Comparison of ENCODE assay signal across 1 cellular context in the genomic region with DNA sequence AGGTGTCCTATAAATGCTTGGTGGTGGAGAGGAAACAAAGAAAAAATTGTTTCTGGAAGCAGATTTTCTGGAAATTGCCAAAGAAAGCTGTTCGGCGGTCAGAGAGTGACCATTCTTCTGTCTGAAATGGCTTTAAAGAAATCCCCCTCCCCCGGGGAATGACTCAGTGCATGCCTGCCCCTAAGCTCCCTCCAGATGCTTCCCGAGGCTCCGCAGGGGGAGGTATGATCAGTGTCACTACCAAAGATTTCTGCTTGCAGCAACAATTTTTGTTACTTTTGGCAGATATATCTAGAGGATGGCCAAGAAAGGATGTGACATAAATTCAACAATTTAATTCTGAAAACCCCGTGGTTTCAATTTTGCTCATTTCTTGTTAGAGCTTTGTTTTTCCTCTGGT.
TF ChIP-seq lines count a peak whose summit lies in the region.

No MANE protein-coding gene starts in this region.

TF ChIP-seq in WTC11, 78 proteins besides CTCF, POLR2A, EP300 and RAD21 (continued from another document):
- TF ChIP-seq ZNF425 (CRISPR knock-in tag; conservative IDR thresholded peaks at IDR 0.05) (no peak), ZBTB21 (CRISPR knock-in tag; IDR thresholded peaks at IDR 0.05; ENCODE audit: borderline replicate concordance) (no peak), KAT7 (CRISPR knock-in tag; IDR thresholded peaks at IDR 0.05; ENCODE audit: borderline replicate concordance) (no peak), ELF4 (CRISPR knock-in tag; IDR thresholded peaks at IDR 0.05; ENCODE audit: low read depth) (no peak), TEAD1 (CRISPR knock-in tag; IDR thresholded peaks at IDR 0.05) (no peak)
- TF ChIP-seq, protein P1, sequence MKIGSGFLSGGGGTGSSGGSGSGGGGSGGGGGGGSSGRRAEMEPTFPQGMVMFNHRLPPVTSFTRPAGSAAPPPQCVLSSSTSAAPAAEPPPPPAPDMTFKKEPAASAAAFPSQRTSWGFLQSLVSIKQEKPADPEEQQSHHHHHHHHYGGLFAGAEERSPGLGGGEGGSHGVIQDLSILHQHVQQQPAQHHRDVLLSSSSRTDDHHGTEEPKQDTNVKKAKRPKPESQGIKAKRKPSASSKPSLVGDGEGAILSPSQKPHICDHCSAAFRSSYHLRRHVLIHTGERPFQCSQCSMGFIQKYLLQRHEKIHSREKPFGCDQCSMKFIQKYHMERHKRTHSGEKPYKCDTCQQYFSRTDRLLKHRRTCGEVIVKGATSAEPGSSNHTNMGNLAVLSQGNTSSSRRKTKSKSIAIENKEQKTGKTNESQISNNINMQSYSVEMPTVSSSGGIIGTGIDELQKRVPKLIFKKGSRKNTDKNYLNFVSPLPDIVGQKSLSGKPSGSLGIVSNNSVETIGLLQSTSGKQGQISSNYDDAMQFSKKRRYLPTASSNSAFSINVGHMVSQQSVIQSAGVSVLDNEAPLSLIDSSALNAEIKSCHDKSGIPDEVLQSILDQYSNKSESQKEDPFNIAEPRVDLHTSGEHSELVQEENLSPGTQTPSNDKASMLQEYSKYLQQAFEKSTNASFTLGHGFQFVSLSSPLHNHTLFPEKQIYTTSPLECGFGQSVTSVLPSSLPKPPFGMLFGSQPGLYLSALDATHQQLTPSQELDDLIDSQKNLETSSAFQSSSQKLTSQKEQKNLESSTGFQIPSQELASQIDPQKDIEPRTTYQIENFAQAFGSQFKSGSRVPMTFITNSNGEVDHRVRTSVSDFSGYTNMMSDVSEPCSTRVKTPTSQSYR (CRISPR knock-in tag; IDR thresholded peaks at IDR 0.05) = no peak
